Comparison of ENCODE assay signal across 8 cellular contexts in genomic region chr3:13110678-13111116, GRCh38. TPM values are rescaled to one million over a fixed set of nuclear protein-coding genes. Genes with fewer than 3 reads are reported as not detected.
DNase-seq lines count a peak whose midpoint lies in the region; ATAC-seq lines count a peak whose summit lies in the region.

No MANE protein-coding gene starts in this region.

- DNase-seq in activated CD4-positive, alpha-beta T cell treated with anti-CD3 and anti-CD28 coated beads, Interleukin-2, amount 10 ng/mL, durations not matched to agents 24 days and 14 days = peak; percentile 75
- no peak for DNase-seq in activated CD4-positive, alpha-beta T cell treated with anti-CD3 and anti-CD28 coated beads, Interleukin-2, amount 50 U/mL, for 4 hours
- DNase-seq in H4 (ENCODE audit: low spot score) (peak; percentile 63), NCI-H2171 treated with DMSO at 0.1 percent for 48 hours (lab: John Stamatoyannopoulos, UW) (peak; percentile 71), NCI-H146 (lab: John Stamatoyannopoulos, UW) (no peak)
- DNase-seq in stimulated activated CD4-positive, alpha-beta T cell treated with anti-CD3 and anti-CD28 coated beads, Interleukin-4, amount 100 ng/mL, for 1 hour = no peak
- no peak for DNase-seq in activated CD8-positive, alpha-beta memory T cell treated with anti-CD3 and anti-CD28 coated beads for 24 hours

- H3K36me3 Mint-ChIP-seq in activated CD4-positive, alpha-beta T cell treated with anti-CD3 and anti-CD28 coated beads, Interleukin-2, amount 10 ng/mL, durations not matched to agents 24 days and 14 days (ENCODE audit: low read depth) = no peaks in the 10 kb centered on the region

- intact Hi-C loops in activated CD4-positive, alpha-beta T cell treated with anti-CD3 and anti-CD28 coated beads, Interleukin-2, amount 10 ng/mL, durations not matched to agents 24 days and 14 days (cut with micrococcal nuclease) = no loop called here

- H3K4me3 Mint-ChIP-seq in activated CD4-positive, alpha-beta T cell treated with anti-CD3 and anti-CD28 coated beads, Interleukin-2, amount 10 ng/mL, durations not matched to agents 24 days and 14 days = no peak overlapping the region

- no peak overlapping the region for H3K27ac Mint-ChIP-seq in activated CD4-positive, alpha-beta T cell treated with anti-CD3 and anti-CD28 coated beads, Interleukin-2, amount 10 ng/mL, durations not matched to agents 24 days and 14 days

- ATAC-seq in esophagus mucosa = peak; percentile 58

- no peaks in the 10 kb centered on the region for H3K27me3 Mint-ChIP-seq in activated CD4-positive, alpha-beta T cell treated with anti-CD3 and anti-CD28 coated beads, Interleukin-2, amount 10 ng/mL, durations not matched to agents 24 days and 14 days

- H3K4me1 Mint-ChIP-seq in activated CD4-positive, alpha-beta T cell treated with anti-CD3 and anti-CD28 coated beads, Interleukin-2, amount 10 ng/mL, durations not matched to agents 24 days and 14 days = peaks cover 4% of the 10 kb centered on the region

- no peaks in the 10 kb centered on the region for H3K9me3 Mint-ChIP-seq in activated CD4-positive, alpha-beta T cell treated with anti-CD3 and anti-CD28 coated beads, Interleukin-2, amount 10 ng/mL, durations not matched to agents 24 days and 14 days

RNA-seq across cellular contexts. Expression of gene IQSEC1, which starts 37.5 kb away (rescaled TPM):
- total RNA-seq in activated CD4-positive, alpha-beta T cell treated with anti-CD3 and anti-CD28 coated beads, Interleukin-2, amount 10 ng/mL, durations not matched to agents 24 days and 14 days = 22.5 TPM in 2 replicates
- 4.6 and 5.7 TPM in 2 replicates for total RNA-seq in H4 (2014; rRNA removed; shearing (Covaris generic))
- 9.4 TPM for total RNA-seq in esophagus mucosa

Comparison
In these comparisons a context has a peak if more than half of its experiments do, and no peak if none do; other contexts are left out.
1. DNase-seq: peak in activated CD4-positive, alpha-beta T cell treated with anti-CD3 and anti-CD28 coated beads, Interleukin-2, amount 10 ng/mL, durations not matched to agents 24 days and 14 days (single experiment), H4 (single experiment) and NCI-H2171 treated with DMSO at 0.1 percent for 48 hours (single experiment); none in activated CD4-positive, alpha-beta T cell treated with anti-CD3 and anti-CD28 coated beads, Interleukin-2, amount 50 U/mL, for 4 hours (0 of 2), NCI-H146 (single experiment), stimulated activated CD4-positive, alpha-beta T cell treated with anti-CD3 and anti-CD28 coated beads, Interleukin-4, amount 100 ng/mL, for 1 hour (single experiment) and activated CD8-positive, alpha-beta memory T cell treated with anti-CD3 and anti-CD28 coated beads for 24 hours (single experiment).